ENCODE assay signal across 13 cellular contexts in the genomic region with DNA sequence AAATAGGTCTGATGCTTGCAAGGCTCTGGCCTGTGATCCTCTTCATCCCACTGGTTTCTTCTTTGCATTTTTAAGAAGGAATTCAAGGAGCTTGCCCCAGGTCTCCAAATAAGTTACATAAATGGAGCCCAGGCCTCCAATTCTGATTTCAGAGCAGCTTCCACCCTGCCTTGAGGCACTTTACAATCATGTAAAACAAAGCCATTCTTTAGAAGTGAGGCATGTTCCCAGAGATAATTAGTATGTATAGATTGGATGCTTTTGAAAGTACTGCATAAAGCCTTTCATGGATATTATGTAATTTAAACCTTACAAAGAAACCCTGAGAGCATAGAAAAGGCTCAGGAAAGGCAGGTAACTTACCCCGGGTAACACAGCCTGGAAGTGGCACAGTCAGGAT.
DNase-seq lines count a peak whose midpoint lies in the region; ATAC-seq and TF ChIP-seq lines count a peak whose summit lies in the region.
"Had no signal": no experiment of that assay in that cellular context is flagged by ENCODE, and none has a peak within 500 bp of the region (broad histone marks: within the 10 kb centered on the region; RNA-seq: fewer than 3 reads in every experiment).

No MANE protein-coding gene starts in this region.

- H3K9me3 ChIP-seq in lower lobe of right lung = peaks cover 6% of the 10 kb centered on the region
- no peaks in the 10 kb centered on the region for H3K9me3 ChIP-seq in thoracic aorta
- H3K9me3 ChIP-seq: HAP-1 had no signal

- H3K4me3 Mint-ChIP-seq in CD14-positive monocyte = peak overlapping the region in 1 of 2 donors; percentile 86
- H3K4me3 Mint-ChIP-seq: CD4-positive, CD25-positive, alpha-beta regulatory T cell had no signal

- H3K4me1 Mint-ChIP-seq in CD14-positive monocyte = peaks cover 31% of the 10 kb centered on the region
- H3K4me1 Mint-ChIP-seq: CD4-positive, CD25-positive, alpha-beta regulatory T cell had no signal

- H3K27me3 ChIP-seq in lower lobe of right lung (ENCODE audit: low read depth) (no peaks in the 10 kb centered on the region), thoracic aorta (replicated peaks; ENCODE audit: insufficient read depth) (no peaks in the 10 kb centered on the region)

- H3K9me3 Mint-ChIP-seq in CD14-positive monocyte = peaks cover 1 to 5% (median 3%) of the 10 kb centered on the region in 7 donors

- in situ Hi-C loops in GM13977 (cut with MboI; ENCODE audit: low pct_unique_long_range_greater_than_20kb, low sequenced_read_pairs, unreplicated experiment) = no loop called here

- DNase-seq in CD14-positive monocyte (ENCODE audit: low spot score) = no peak
- peak; percentile 33 for DNase-seq in coronary artery (ENCODE audit: low spot score)
- DNase-seq in lower lobe of right lung = no peak
- DNase-seq in thoracic aorta (ENCODE audit: low spot score) = no peak
- DNase-seq in kidney tubule cell (ENCODE audit: low spot score) = no peak
- DNase-seq in GM13977 (ENCODE audit: low spot score) = no peak
- DNase-seq in T-helper 9 cell = no peak
- DNase-seq: CD4-positive, CD25-positive, alpha-beta regulatory T cell; EL; NCI-H1105 treated with DMSO at 0.1 percent for 48 hours; NCI-H69; SHP77 had no signal

- no peaks in the 10 kb centered on the region for H3K36me3 Mint-ChIP-seq in CD14-positive monocyte
- H3K36me3 Mint-ChIP-seq: CD4-positive, CD25-positive, alpha-beta regulatory T cell had no signal

- peaks cover 0 to 3% (median 0%) of the 10 kb centered on the region in 3 donors for H3K27me3 Mint-ChIP-seq in CD14-positive monocyte (ENCODE audit: low read depth in 3 of 3)

- peak overlapping the region; percentile 53 for H3K4me3 ChIP-seq in coronary artery
- H3K4me3 ChIP-seq in lower lobe of right lung = no peak overlapping the region
- peak overlapping the region; percentile 47 for H3K4me3 ChIP-seq in thoracic aorta
- H3K4me3 ChIP-seq: HAP-1 had no signal

- intact Hi-C loops in CD14-positive monocyte (cut with micrococcal nuclease) = no loop called here
- intact Hi-C loops in lower lobe of right lung (cut with DNase I) = no loop called here

- H3K36me3 ChIP-seq in lower lobe of right lung (no peaks in the 10 kb centered on the region), thoracic aorta (no peaks in the 10 kb centered on the region)
- H3K36me3 ChIP-seq: HAP-1 had no signal

- no peak for ATAC-seq in lower lobe of right lung
- ATAC-seq in thoracic aorta (ENCODE audit: insufficient number of reproducible peaks, low FRiP score, low read depth) = no peak

- H3K27ac Mint-ChIP-seq in CD14-positive monocyte = peak overlapping the region; percentile 88 to 98 (median 95)

- H3K27ac ChIP-seq in coronary artery (peak overlapping the region; percentile 57 to 81), lower lobe of right lung (peak overlapping the region; percentile 28), thoracic aorta (peak overlapping the region; percentile 38 to 55)

- TF ChIP-seq CTCF in CD14-positive monocyte (IDR thresholded peaks at IDR 0.05) (no peak), coronary artery (IDR thresholded peaks at IDR 0.05) (no peak), lower lobe of right lung (IDR thresholded peaks at IDR 0.05) (no peak), thoracic aorta (IDR thresholded peaks at IDR 0.05) (no peak), GM13977 (IDR thresholded peaks at IDR 0.05; ENCODE audit: extremely low read depth, insufficient read depth, missing control alignments) (no peak)

- H3K4me1 ChIP-seq in lower lobe of right lung = peaks cover 4% of the 10 kb centered on the region
- H3K4me1 ChIP-seq in thoracic aorta (ENCODE audit: control insufficient read depth in 1 of 2, low read depth in 2 of 2) = peaks cover 7 to 10% of the 10 kb centered on the region in 2 donors
- H3K4me1 ChIP-seq: HAP-1 had no signal
